ENCODE assay signal across 13 cellular contexts in the genomic region with DNA sequence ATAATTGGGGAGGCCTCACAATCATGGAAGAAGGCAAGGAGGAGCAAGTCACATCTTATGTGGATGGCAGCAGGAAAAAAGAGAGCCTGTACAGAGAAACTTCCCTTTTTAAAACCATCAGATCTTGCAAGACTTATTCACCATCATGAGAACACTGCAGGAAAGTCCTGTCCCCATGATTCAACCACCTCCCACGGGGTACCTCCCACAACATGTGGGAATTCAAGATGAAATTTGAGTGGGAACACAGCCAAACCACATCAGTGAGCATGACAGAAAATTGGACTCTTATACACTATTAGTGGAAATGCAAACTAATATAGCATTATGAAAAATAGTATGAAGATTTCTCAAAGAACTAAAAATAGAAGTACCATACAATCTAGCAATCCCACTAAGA.
DNase-seq lines count a peak whose midpoint lies in the region; ATAC-seq, FAIRE-seq and TF ChIP-seq lines count a peak whose summit lies in the region.
"Had no signal": no experiment of that assay in that cellular context is flagged by ENCODE, and none has a peak within 500 bp of the region (broad histone marks: within the 10 kb centered on the region; RNA-seq: fewer than 3 reads in every experiment).

No MANE protein-coding gene starts in this region.

- DNase-seq in HK-2 (ENCODE audit: unreplicated experiment) (peak; percentile 2), astrocyte of the cerebellum (ENCODE audit: low read depth) (peak; percentile 96), foreskin keratinocyte (peak; percentile 42 to 61), smooth muscle cell of the brain vasculature (ENCODE audit: low read depth, low spot score) (peak; percentile 23), HuH-7 (ENCODE audit: low spot score) (no peak), HTR-8/SVneo (ENCODE audit: insufficient read length, low spot score) (no peak), tibial nerve (ENCODE audit: low spot score in 2 of 2) (no peak)
- no peak for DNase-seq in activated naive CD4-positive, alpha-beta T cell treated with anti-CD3 and anti-CD28 coated beads for 36 hours
- DNase-seq: activated CD8-positive, alpha-beta memory T cell treated with anti-CD3 and anti-CD28 coated beads, Interleukin-2, amount 10 ng/mL, durations not matched to agents 7 days and 5 days; central memory CD4-positive, alpha-beta T cell; spleen had no signal

- 48 to 54% methylated on average over 1 of the region's 1 CpG for WGBS in tibial nerve, 2 donors

- no peaks in the 10 kb centered on the region for H3K4me1 Mint-ChIP-seq in activated naive CD4-positive, alpha-beta T cell treated with anti-CD3 and anti-CD28 coated beads for 36 hours (ENCODE audit: low read depth)
- H3K4me1 Mint-ChIP-seq: activated CD8-positive, alpha-beta memory T cell treated with anti-CD3 and anti-CD28 coated beads, Interleukin-2, amount 10 ng/mL, durations not matched to agents 7 days and 5 days had no signal

- no peak overlapping the region for H3K4me3 Mint-ChIP-seq in activated naive CD4-positive, alpha-beta T cell treated with anti-CD3 and anti-CD28 coated beads for 36 hours
- H3K4me3 Mint-ChIP-seq: activated CD8-positive, alpha-beta memory T cell treated with anti-CD3 and anti-CD28 coated beads, Interleukin-2, amount 10 ng/mL, durations not matched to agents 7 days and 5 days had no signal

- H3K27me3 Mint-ChIP-seq in activated naive CD4-positive, alpha-beta T cell treated with anti-CD3 and anti-CD28 coated beads for 36 hours (ENCODE audit: low read depth) = no peaks in the 10 kb centered on the region
- H3K27me3 Mint-ChIP-seq: activated CD8-positive, alpha-beta memory T cell treated with anti-CD3 and anti-CD28 coated beads, Interleukin-2, amount 10 ng/mL, durations not matched to agents 7 days and 5 days had no signal

- H3K36me3 ChIP-seq in tibial nerve = no peaks in the 10 kb centered on the region
- H3K36me3 ChIP-seq: neutrophil, spleen had no signal

- no peak overlapping the region for H3K4me3 ChIP-seq in astrocyte of the cerebellum (ENCODE audit: low read depth, low read length)
- H3K4me3 ChIP-seq in tibial nerve = no peak overlapping the region
- H3K4me3 ChIP-seq: spleen had no signal

- TF ChIP-seq EP300 in tibial nerve (IDR thresholded peaks at IDR 0.05) = no peak

- peaks cover 0 to 2% (median 0%) of the 10 kb centered on the region in 4 donors for H3K9me3 ChIP-seq in tibial nerve
- H3K9me3 ChIP-seq: neutrophil had no signal

- no peaks in the 10 kb centered on the region for H3K9me3 Mint-ChIP-seq in activated naive CD4-positive, alpha-beta T cell treated with anti-CD3 and anti-CD28 coated beads for 36 hours

- CTCF ChIA-PET in activated naive CD4-positive, alpha-beta T cell treated with anti-CD3 and anti-CD28 coated beads for 36 hours (lab: Charles Lee) = no interaction called here

- in situ Hi-C loops in astrocyte of the cerebellum (cut with HindIII; ENCODE audit: low sequenced_read_pairs) = no loop called here

- no peak overlapping the region for H3K27ac Mint-ChIP-seq in activated naive CD4-positive, alpha-beta T cell treated with anti-CD3 and anti-CD28 coated beads for 36 hours
- H3K27ac Mint-ChIP-seq: activated CD8-positive, alpha-beta memory T cell treated with anti-CD3 and anti-CD28 coated beads, Interleukin-2, amount 10 ng/mL, durations not matched to agents 7 days and 5 days had no signal

- no peak for TF ChIP-seq POLR2A in tibial nerve (IDR thresholded peaks at IDR 0.05)

- H3K27me3 ChIP-seq in foreskin keratinocyte (no peaks in the 10 kb centered on the region), tibial nerve (no peaks in the 10 kb centered on the region)
- H3K27me3 ChIP-seq: neutrophil, spleen had no signal

- TF ChIP-seq CTCF in astrocyte of the cerebellum (IDR thresholded peaks at IDR 0.05; ENCODE audit: low read depth, low read length, missing control alignments) (no peak), foreskin keratinocyte (conservative IDR thresholded peaks at IDR 0.05) (no peak), tibial nerve (IDR thresholded peaks at IDR 0.05) (no peak)

- peaks cover 27% of the 10 kb centered on the region for H3K4me1 ChIP-seq in foreskin keratinocyte
- H3K4me1 ChIP-seq in tibial nerve = no peaks in the 10 kb centered on the region
- H3K4me1 ChIP-seq: spleen had no signal

- no peak for FAIRE-seq in HTR-8/SVneo (lab: Jason Lieb, UNC)

- intact Hi-C loops in activated naive CD4-positive, alpha-beta T cell treated with anti-CD3 and anti-CD28 coated beads for 36 hours (cut with micrococcal nuclease) = no loop called here

- no peaks in the 10 kb centered on the region for H3K36me3 Mint-ChIP-seq in activated naive CD4-positive, alpha-beta T cell treated with anti-CD3 and anti-CD28 coated beads for 36 hours (ENCODE audit: low read depth)
- H3K36me3 Mint-ChIP-seq: activated CD8-positive, alpha-beta memory T cell treated with anti-CD3 and anti-CD28 coated beads, Interleukin-2, amount 10 ng/mL, durations not matched to agents 7 days and 5 days had no signal

- H3K27ac ChIP-seq in foreskin keratinocyte (no peak overlapping the region), tibial nerve (no peak overlapping the region)
- H3K27ac ChIP-seq: neutrophil, spleen, VCaP had no signal

- ATAC-seq in foreskin keratinocyte = peak; percentile 9
- ATAC-seq: activated CD8-positive, alpha-beta memory T cell treated with anti-CD3 and anti-CD28 coated beads, Interleukin-2, amount 10 ng/mL, durations not matched to agents 7 days and 5 days had no signal

Comparison
In these comparisons a context has a peak if more than half of its experiments do, and no peak if none do; other contexts are left out.
1. DNase-seq: peak in HK-2 (single experiment), astrocyte of the cerebellum (single experiment), foreskin keratinocyte (2 of 2) and smooth muscle cell of the brain vasculature (single experiment); none in HuH-7 (single experiment), HTR-8/SVneo (single experiment), tibial nerve (0 of 2) and activated naive CD4-positive, alpha-beta T cell treated with anti-CD3 and anti-CD28 coated beads for 36 hours (single experiment).